In the genomic region with DNA sequence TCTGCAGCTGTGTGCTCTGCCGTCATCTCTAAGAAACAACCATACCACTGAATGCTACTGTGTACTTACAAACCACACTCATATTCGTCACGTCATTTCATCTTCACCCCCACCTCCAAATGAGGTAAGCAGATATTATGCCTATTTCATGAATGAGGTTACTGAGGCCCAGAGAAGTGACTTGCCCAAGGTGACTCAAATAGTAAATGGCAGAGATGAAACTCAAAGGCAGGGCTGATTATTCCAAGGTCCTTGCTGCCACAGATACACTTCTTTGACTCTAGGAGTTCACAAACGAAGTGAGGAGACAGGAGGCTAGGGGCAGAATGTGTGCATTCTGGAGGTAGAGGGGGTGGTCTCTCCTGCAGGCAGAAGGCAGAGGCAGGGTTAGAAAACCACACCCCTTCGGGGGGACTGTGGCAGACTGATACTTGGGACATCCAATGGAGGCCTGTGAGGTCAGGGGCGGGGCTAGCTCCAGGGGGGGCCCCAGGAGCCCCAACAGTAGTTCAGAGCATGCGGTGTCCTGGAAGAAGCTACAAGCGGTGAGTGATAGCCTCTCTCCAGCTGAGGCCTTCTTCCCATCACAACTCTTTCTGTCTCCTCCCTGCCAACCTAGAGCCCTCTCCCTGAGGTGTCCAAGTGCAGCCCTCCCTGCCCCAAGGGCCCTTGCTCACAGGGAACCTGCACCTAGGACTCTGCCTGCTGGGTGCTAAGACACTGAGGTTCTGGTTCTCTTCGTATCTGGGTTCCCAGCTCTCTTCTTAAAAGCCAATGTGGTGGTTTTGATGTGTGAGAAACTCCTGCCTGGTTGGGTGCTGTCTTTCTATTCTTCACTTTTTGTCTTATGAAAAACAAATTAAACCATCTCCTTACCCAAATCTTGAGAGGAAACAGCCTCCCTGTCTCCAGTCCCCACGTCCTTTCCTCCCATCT, we compare ENCODE assay signal across 10 cellular contexts. TPM values are rescaled to one million over a fixed set of nuclear protein-coding genes. Genes with fewer than 3 reads are reported as not detected.
DNase-seq lines count a peak whose midpoint lies in the region; ATAC-seq and TF ChIP-seq lines count a peak whose summit lies in the region.
"Had no signal": no experiment of that assay in that cellular context is flagged by ENCODE, and none has a peak within 500 bp of the region (broad histone marks: within the 10 kb centered on the region; RNA-seq: fewer than 3 reads in every experiment).

No MANE protein-coding gene starts in this region.

- DNase-seq in GM19238 (ENCODE audit: insufficient read length, low spot score) (peak; percentile 58), NCI-H526 treated with DMSO at 0.1 percent for 48 hours (lab: John Stamatoyannopoulos, UW) (no peak), cerebellar nuclear complex (lab: John Stamatoyannopoulos, UW) (no peak), SIG-M5 (lab: John Stamatoyannopoulos, UW) (no peak), chondrocyte (ENCODE audit: low spot score) (no peak)
- DNase-seq in activated CD4-positive, alpha-beta T cell treated with anti-CD3 and anti-CD28 coated beads for 48 hours: peak; percentile 92
- DNase-seq in effector memory CD8-positive, alpha-beta T cell: peak; percentile 21 to 44 (median 27)
- DNase-seq in stimulated activated CD8-positive, alpha-beta memory T cell treated with anti-CD3 and anti-CD28 coated beads, Interleukin-4, amount 100 ng/mL, for 48 hours: peak; percentile 90

- H3K27ac Mint-ChIP-seq in effector memory CD8-positive, alpha-beta T cell: peak overlapping the region; percentile 93 to 94
- H3K27ac Mint-ChIP-seq in chondrocyte (ENCODE audit: unreplicated experiment): no peak overlapping the region

- peaks cover 0 to 7% of the 10 kb centered on the region in 2 donors for H3K27me3 Mint-ChIP-seq in effector memory CD8-positive, alpha-beta T cell
- no peaks in the 10 kb centered on the region for H3K27me3 Mint-ChIP-seq in chondrocyte (ENCODE audit: low read depth)

- peak overlapping the region; percentile 78 to 89 for H3K4me3 Mint-ChIP-seq in effector memory CD8-positive, alpha-beta T cell
- no peak overlapping the region for H3K4me3 Mint-ChIP-seq in chondrocyte (ENCODE audit: unreplicated experiment)

- no peaks in the 10 kb centered on the region for H3K9me3 Mint-ChIP-seq in effector memory CD8-positive, alpha-beta T cell
- H3K9me3 Mint-ChIP-seq in chondrocyte (ENCODE audit: low read depth): no peaks in the 10 kb centered on the region

- TF ChIP-seq CTCF in chondrocyte (IDR thresholded peaks at IDR 0.05): no peak

- H3K4me1 Mint-ChIP-seq in effector memory CD8-positive, alpha-beta T cell (ENCODE audit: low read depth in 2 of 2): peaks cover 48 to 53% of the 10 kb centered on the region in 2 donors
- peaks cover 17% of the 10 kb centered on the region for H3K4me1 Mint-ChIP-seq in chondrocyte (ENCODE audit: low read depth)

- ATAC-seq in effector memory CD8-positive, alpha-beta T cell (replicated peaks): peak; percentile 18
- ATAC-seq: HCT116, HepG2 had no signal

- H3K36me3 Mint-ChIP-seq in effector memory CD8-positive, alpha-beta T cell (ENCODE audit: insufficient read depth): peaks cover 18% of the 10 kb centered on the region
- H3K36me3 Mint-ChIP-seq in chondrocyte (ENCODE audit: low read depth): no peaks in the 10 kb centered on the region

RNA-seq across cellular contexts. Expression of gene KMT2B, which starts 4.6 kb away (rescaled TPM):
- total RNA-seq in chondrocyte: 27.3 to 31.5 TPM (median 30.8 TPM) in 3 replicates

RNA-seq across cellular contexts. Expression of gene ZBTB32, which starts 8.8 kb away (rescaled TPM):
- total RNA-seq in chondrocyte: not detected in 3 replicates
- total RNA-seq: HepG2 had no signal

RNA-seq across cellular contexts. Expression of gene IGFLR1, which starts 29.1 kb away (rescaled TPM):
- 0.59 to 1.4 TPM (median 0.99 TPM) in 3 replicates for total RNA-seq in chondrocyte

RNA-seq across cellular contexts. Expression of gene U2AF1L4, which starts 32.0 kb away (rescaled TPM):
- 22.9 to 28.8 TPM (median 24.7 TPM) in 3 replicates for total RNA-seq in chondrocyte

RNA-seq across cellular contexts. Expression of gene PSENEN, which starts 32.3 kb away (rescaled TPM):
- 59.9 to 71.1 TPM (median 61.8 TPM) in 3 replicates for total RNA-seq in chondrocyte

Comparison
In these comparisons a context has a peak if more than half of its experiments do, and no peak if none do; other contexts are left out.
1. DNase-seq: peak in GM19238 (single experiment), activated CD4-positive, alpha-beta T cell treated with anti-CD3 and anti-CD28 coated beads for 48 hours (single experiment), effector memory CD8-positive, alpha-beta T cell (3 of 3) and stimulated activated CD8-positive, alpha-beta memory T cell treated with anti-CD3 and anti-CD28 coated beads, Interleukin-4, amount 100 ng/mL, for 48 hours (single experiment); none in NCI-H526 treated with DMSO at 0.1 percent for 48 hours (single experiment), cerebellar nuclear complex (0 of 2), SIG-M5 (single experiment) and chondrocyte (single experiment).